In genomic region chr17:8289103-8289397, GRCh38 we compare ENCODE assay signal across 8 cellular contexts. TPM values are rescaled to one million over a fixed set of nuclear protein-coding genes. Genes with fewer than 3 reads are reported as not detected.
DNase-seq lines count a peak whose midpoint lies in the region; ATAC-seq and TF ChIP-seq lines count a peak whose summit lies in the region.

No MANE protein-coding gene starts in this region.

- peaks cover 12% of the 10 kb centered on the region for H3K36me3 Mint-ChIP-seq in activated CD8-positive, alpha-beta memory T cell treated with anti-CD3 and anti-CD28 coated beads, Interleukin-2, amount 10 ng/mL, durations not matched to agents 7 days and 5 days

- H3K4me3 ChIP-seq in SJCRH30 (peak overlapping the region; percentile 85), epithelial cell of esophagus (ENCODE audit: low read length) (peak overlapping the region; percentile 79)

- no peaks in the 10 kb centered on the region for H3K36me3 ChIP-seq in SJCRH30

- H3K27ac ChIP-seq in SJCRH30: peak overlapping the region; percentile 93

- H3K4me1 Mint-ChIP-seq in activated CD8-positive, alpha-beta memory T cell treated with anti-CD3 and anti-CD28 coated beads, Interleukin-2, amount 10 ng/mL, durations not matched to agents 7 days and 5 days: peaks cover 38% of the 10 kb centered on the region

- no peaks in the 10 kb centered on the region for H3K4me1 ChIP-seq in SJCRH30

- TF ChIP-seq CTCF in epithelial cell of esophagus (IDR thresholded peaks at IDR 0.05; ENCODE audit: insufficient read depth, low read depth, low read length, missing control alignments) (no peak), omental fat pad (IDR thresholded peaks at IDR 0.05) (no peak)

- peak; percentile 83 for DNase-seq in activated CD8-positive, alpha-beta memory T cell treated with anti-CD3 and anti-CD28 coated beads, Interleukin-2, amount 10 ng/mL, durations not matched to agents 7 days and 5 days
- no peak for DNase-seq in activated CD8-positive, alpha-beta memory T cell treated with anti-CD3 and anti-CD28 coated beads for 24 hours
- DNase-seq in SJCRH30: peak in 1 of 2 experiments; percentile 73
- DNase-seq in epithelial cell of esophagus (ENCODE audit: low read depth): no peak
- peak; percentile 59 for DNase-seq in omental fat pad (ENCODE audit: low spot score)
- DNase-seq in NCI-H524 treated with DMSO at 0.1 percent for 48 hours (lab: John Stamatoyannopoulos, UW): no peak
- no peak for DNase-seq in NK-92 treated with Interleukin-12 subunit alpha and Interleukin-12 subunit beta, amount 100 ng/mL, for 24 hours (lab: John Stamatoyannopoulos, UW)

- no peaks in the 10 kb centered on the region for H3K9me3 Mint-ChIP-seq in activated CD8-positive, alpha-beta memory T cell treated with anti-CD3 and anti-CD28 coated beads, Interleukin-2, amount 10 ng/mL, durations not matched to agents 7 days and 5 days (ENCODE audit: low read depth)

- H3K4me3 Mint-ChIP-seq in activated CD8-positive, alpha-beta memory T cell treated with anti-CD3 and anti-CD28 coated beads, Interleukin-2, amount 10 ng/mL, durations not matched to agents 7 days and 5 days: peak overlapping the region; percentile 90

- no peak for ATAC-seq in activated CD8-positive, alpha-beta memory T cell treated with anti-CD3 and anti-CD28 coated beads, Interleukin-2, amount 10 ng/mL, durations not matched to agents 7 days and 5 days
- ATAC-seq in omental fat pad (ENCODE audit: low FRiP score) (no peak), GM21576 (IDR thresholded peaks at IDR 0.05; ENCODE audit: unreplicated experiment) (no peak)

- no peaks in the 10 kb centered on the region for H3K27me3 Mint-ChIP-seq in activated CD8-positive, alpha-beta memory T cell treated with anti-CD3 and anti-CD28 coated beads, Interleukin-2, amount 10 ng/mL, durations not matched to agents 7 days and 5 days

- H3K9me3 ChIP-seq in SJCRH30 (replicated peaks): no peaks in the 10 kb centered on the region

- CTCF ChIA-PET in activated CD8-positive, alpha-beta memory T cell treated with anti-CD3 and anti-CD28 coated beads, Interleukin-2, amount 10 ng/mL, durations not matched to agents 7 days and 5 days (lab: Charles Lee): interaction anchor here (1.0 to 1.4 kb wide), 4 partner anchors 12 to 170 kb away, joined by 3 to 6 read pairs (median 4); no protein-coding TSS in a partner anchor

- no peaks in the 10 kb centered on the region for H3K27me3 ChIP-seq in SJCRH30

- peak overlapping the region; percentile 96 for H3K27ac Mint-ChIP-seq in activated CD8-positive, alpha-beta memory T cell treated with anti-CD3 and anti-CD28 coated beads, Interleukin-2, amount 10 ng/mL, durations not matched to agents 7 days and 5 days

RNA-seq across cellular contexts. Expression of gene RANGRF, which starts 0.6 kb away (rescaled TPM):
- total RNA-seq in activated CD8-positive, alpha-beta memory T cell treated with anti-CD3 and anti-CD28 coated beads, Interleukin-2, amount 10 ng/mL, durations not matched to agents 7 days and 5 days: 10 to 100 TPM; 53.8 to 63.6 TPM
- 17.9 and 19.2 TPM in 2 replicates for total RNA-seq in SJCRH30 (2014; rRNA removed; shearing (Covaris generic))
- 10 to 100 TPM; 16.7 to 31.4 (median 23.0) TPM for total RNA-seq in omental fat pad

RNA-seq across cellular contexts. Expression of gene SLC25A35, which starts 6.2 kb away (rescaled TPM):
- total RNA-seq in activated CD8-positive, alpha-beta memory T cell treated with anti-CD3 and anti-CD28 coated beads, Interleukin-2, amount 10 ng/mL, durations not matched to agents 7 days and 5 days: 10 to 100 TPM; 10.8 to 11.6 TPM
- 1.0 and 1.6 TPM in 2 replicates for total RNA-seq in SJCRH30 (2014; rRNA removed; shearing (Covaris generic))
- 1 to 10 TPM; 1.0 to 4.0 (median 3.1) TPM for total RNA-seq in omental fat pad

RNA-seq across cellular contexts. Expression of gene ARHGEF15, which starts 21.0 kb away (rescaled TPM):
- not detected for total RNA-seq in activated CD8-positive, alpha-beta memory T cell treated with anti-CD3 and anti-CD28 coated beads, Interleukin-2, amount 10 ng/mL, durations not matched to agents 7 days and 5 days
- total RNA-seq in SJCRH30 (2014; rRNA removed; shearing (Covaris generic)): 0.71 and 1.8 TPM in 2 replicates
- 100 to 1,000 TPM in 1 of 4 donors, 10 to 100 TPM in 2, 1 to 10 TPM in 1; 8.6 to 132 (median 60.4) TPM for total RNA-seq in omental fat pad

RNA-seq across cellular contexts. Expression of gene PFAS, which starts 40.0 kb away (rescaled TPM):
- 100 to 1,000 TPM in 1 of 2 experiments, 10 to 100 TPM in 1; 75.1 to 113 TPM for total RNA-seq in activated CD8-positive, alpha-beta memory T cell treated with anti-CD3 and anti-CD28 coated beads, Interleukin-2, amount 10 ng/mL, durations not matched to agents 7 days and 5 days
- 55.8 and 64.6 TPM in 2 replicates for total RNA-seq in SJCRH30 (2014; rRNA removed; shearing (Covaris generic))
- 10 to 100 TPM; 12.9 to 27.7 (median 19.8) TPM for total RNA-seq in omental fat pad

RNA-seq across cellular contexts. Expression of gene CTC1, which starts 41.2 kb away (rescaled TPM):
- 10 to 100 TPM; 76.7 to 82.0 TPM for total RNA-seq in activated CD8-positive, alpha-beta memory T cell treated with anti-CD3 and anti-CD28 coated beads, Interleukin-2, amount 10 ng/mL, durations not matched to agents 7 days and 5 days
- total RNA-seq in SJCRH30 (2014; rRNA removed; shearing (Covaris generic)): 6.9 and 8.3 TPM in 2 replicates
- total RNA-seq in omental fat pad: 10 to 100 TPM; 13.0 to 31.7 (median 18.9) TPM

Comparison
In these comparisons a context has a peak if more than half of its experiments do, and no peak if none do; other contexts are left out.
1. DNase-seq: peak in activated CD8-positive, alpha-beta memory T cell treated with anti-CD3 and anti-CD28 coated beads, Interleukin-2, amount 10 ng/mL, durations not matched to agents 7 days and 5 days (single experiment) and omental fat pad (single experiment); none in activated CD8-positive, alpha-beta memory T cell treated with anti-CD3 and anti-CD28 coated beads for 24 hours (single experiment), epithelial cell of esophagus (single experiment), NCI-H524 treated with DMSO at 0.1 percent for 48 hours (single experiment) and NK-92 treated with Interleukin-12 subunit alpha and Interleukin-12 subunit beta, amount 100 ng/mL, for 24 hours (single experiment).